In the genomic region with DNA sequence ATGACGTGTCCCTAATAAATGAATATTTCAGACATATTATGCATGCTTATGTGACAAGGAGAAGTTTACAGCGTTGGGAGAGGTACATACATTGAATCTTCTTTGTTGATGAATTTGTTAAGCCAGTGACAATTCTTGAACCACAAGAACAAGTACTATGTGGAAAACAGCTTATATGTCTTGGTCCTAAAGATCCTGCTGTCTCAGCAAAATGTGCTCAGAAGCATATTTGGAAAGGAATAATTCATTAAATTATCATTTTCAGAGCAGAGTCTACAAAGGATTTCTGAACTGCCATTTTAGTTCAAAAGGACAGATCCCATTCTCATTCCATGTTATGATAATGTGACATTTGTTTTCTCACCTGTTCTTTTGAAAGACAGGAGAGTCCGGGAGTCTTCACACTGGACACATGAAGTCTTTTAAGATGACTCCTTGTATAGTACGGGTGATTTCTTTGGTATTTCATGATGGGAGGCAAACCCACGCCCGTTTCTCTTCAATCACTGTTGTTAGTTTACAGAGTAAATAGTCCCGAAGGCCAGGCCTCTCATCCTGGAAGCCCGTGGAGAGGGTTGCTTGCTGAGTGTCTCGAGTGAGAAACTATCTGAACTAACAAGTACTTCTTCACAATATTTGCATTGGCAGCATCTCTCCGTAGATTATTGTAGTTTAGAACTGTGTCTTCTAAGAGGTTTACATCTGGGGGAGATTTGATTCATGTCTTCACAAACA, we compare ENCODE assay signal across 1 cellular context.
TF ChIP-seq lines count a peak whose summit lies in the region.

No MANE protein-coding gene starts in this region.

TF ChIP-seq in GM23338, 12 proteins besides CTCF, POLR2A, EP300 and RAD21 (continued from another document):
- TF ChIP-seq, protein P1, sequence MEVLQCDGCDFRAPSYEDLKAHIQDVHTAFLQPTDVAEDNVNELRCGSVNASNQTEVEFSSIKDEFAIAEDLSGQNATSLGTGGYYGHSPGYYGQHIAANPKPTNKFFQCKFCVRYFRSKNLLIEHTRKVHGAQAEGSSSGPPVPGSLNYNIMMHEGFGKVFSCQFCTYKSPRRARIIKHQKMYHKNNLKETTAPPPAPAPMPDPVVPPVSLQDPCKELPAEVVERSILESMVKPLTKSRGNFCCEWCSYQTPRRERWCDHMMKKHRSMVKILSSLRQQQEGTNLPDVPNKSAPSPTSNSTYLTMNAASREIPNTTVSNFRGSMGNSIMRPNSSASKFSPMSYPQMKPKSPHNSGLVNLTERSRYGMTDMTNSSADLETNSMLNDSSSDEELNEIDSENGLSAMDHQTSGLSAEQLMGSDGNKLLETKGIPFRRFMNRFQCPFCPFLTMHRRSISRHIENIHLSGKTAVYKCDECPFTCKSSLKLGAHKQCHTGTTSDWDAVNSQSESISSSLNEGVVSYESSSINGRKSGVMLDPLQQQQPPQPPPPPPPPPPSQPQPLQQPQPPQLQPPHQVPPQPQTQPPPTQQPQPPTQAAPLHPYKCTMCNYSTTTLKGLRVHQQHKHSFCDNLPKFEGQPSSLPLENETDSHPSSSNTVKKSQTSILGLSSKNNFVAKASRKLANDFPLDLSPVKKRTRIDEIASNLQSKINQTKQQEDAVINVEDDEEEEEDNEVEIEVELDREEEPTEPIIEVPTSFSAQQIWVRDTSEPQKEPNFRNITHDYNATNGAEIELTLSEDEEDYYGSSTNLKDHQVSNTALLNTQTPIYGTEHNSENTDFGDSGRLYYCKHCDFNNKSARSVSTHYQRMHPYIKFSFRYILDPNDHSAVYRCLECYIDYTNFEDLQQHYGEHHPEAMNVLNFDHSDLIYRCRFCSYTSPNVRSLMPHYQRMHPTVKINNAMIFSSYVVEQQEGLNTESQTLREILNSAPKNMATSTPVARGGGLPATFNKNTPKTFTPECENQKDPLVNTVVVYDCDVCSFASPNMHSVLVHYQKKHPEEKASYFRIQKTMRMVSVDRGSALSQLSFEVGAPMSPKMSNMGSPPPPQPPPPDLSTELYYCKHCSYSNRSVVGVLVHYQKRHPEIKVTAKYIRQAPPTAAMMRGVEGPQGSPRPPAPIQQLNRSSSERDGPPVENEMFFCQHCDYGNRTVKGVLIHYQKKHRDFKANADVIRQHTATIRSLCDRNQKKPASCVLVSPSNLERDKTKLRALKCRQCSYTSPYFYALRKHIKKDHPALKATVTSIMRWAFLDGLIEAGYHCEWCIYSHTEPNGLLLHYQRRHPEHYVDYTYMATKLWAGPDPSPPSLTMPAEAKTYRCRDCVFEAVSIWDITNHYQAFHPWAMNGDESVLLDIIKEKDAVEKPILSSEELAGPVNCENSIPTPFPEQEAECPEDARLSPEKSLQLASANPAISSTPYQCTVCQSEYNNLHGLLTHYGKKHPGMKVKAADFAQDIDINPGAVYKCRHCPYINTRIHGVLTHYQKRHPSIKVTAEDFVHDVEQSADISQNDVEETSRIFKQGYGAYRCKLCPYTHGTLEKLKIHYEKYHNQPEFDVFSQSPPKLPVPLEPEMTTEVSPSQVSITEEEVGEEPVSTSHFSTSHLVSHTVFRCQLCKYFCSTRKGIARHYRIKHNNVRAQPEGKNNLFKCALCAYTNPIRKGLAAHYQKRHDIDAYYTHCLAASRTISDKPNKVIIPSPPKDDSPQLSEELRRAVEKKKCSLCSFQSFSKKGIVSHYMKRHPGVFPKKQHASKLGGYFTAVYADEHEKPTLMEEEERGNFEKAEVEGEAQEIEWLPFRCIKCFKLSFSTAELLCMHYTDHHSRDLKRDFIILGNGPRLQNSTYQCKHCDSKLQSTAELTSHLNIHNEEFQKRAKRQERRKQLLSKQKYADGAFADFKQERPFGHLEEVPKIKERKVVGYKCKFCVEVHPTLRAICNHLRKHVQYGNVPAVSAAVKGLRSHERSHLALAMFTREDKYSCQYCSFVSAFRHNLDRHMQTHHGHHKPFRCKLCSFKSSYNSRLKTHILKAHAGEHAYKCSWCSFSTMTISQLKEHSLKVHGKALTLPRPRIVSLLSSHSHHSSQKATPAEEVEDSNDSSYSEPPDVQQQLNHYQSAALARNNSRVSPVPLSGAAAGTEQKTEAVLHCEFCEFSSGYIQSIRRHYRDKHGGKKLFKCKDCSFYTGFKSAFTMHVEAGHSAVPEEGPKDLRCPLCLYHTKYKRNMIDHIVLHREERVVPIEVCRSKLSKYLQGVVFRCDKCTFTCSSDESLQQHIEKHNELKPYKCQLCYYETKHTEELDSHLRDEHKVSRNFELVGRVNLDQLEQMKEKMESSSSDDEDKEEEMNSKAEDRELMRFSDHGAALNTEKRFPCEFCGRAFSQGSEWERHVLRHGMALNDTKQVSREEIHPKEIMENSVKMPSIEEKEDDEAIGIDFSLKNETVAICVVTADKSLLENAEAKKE (CRISPR knock-in tag; IDR thresholded peaks at IDR 0.05), result no peak
- TF ChIP-seq, protein P2, sequence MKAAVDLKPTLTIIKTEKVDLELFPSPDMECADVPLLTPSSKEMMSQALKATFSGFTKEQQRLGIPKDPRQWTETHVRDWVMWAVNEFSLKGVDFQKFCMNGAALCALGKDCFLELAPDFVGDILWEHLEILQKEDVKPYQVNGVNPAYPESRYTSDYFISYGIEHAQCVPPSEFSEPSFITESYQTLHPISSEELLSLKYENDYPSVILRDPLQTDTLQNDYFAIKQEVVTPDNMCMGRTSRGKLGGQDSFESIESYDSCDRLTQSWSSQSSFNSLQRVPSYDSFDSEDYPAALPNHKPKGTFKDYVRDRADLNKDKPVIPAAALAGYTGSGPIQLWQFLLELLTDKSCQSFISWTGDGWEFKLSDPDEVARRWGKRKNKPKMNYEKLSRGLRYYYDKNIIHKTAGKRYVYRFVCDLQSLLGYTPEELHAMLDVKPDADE (IDR thresholded peaks at IDR 0.05), result no peak
